Comparison of ENCODE assay signal across 16 cellular contexts in the genomic region with DNA sequence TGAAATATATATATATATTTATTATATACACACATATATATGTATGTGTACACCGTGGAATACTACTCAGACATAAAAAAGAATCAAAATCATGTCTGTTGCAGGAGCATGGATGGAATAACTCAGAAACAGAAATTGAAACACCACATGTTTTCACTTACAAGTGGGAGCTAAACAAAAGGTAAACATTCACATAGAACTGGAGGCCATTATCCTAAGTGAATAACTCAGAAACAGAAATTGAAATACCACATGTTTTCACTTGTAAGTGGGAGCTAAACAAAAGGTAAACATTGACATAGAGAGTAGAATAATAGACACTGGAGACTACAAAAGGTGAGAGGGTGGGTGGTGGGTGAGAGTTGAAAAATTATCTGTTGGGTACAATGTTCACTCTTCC.
DNase-seq lines count a peak whose midpoint lies in the region; ATAC-seq and TF ChIP-seq lines count a peak whose summit lies in the region.
"Had no signal": no experiment of that assay in that cellular context is flagged by ENCODE, and none has a peak within 500 bp of the region (broad histone marks: within the 10 kb centered on the region; RNA-seq: fewer than 3 reads in every experiment).

No MANE protein-coding gene starts in this region.

- H3K27ac ChIP-seq in right lobe of liver: no peak overlapping the region

- TF ChIP-seq CTCF in right lobe of liver (IDR thresholded peaks at IDR 0.05): no peak

- no peak overlapping the region for H3K4me3 ChIP-seq in right lobe of liver
- H3K4me3 ChIP-seq: GM12878, K562 had no signal

- no peaks in the 10 kb centered on the region for H3K9me3 ChIP-seq in right lobe of liver

- no peak for TF ChIP-seq POLR2A in right lobe of liver (IDR thresholded peaks at IDR 0.05)

- no peaks in the 10 kb centered on the region for H3K4me1 ChIP-seq in right lobe of liver

- ATAC-seq in GM19043 (IDR thresholded peaks at IDR 0.05; ENCODE audit: low read depth, unreplicated experiment) (peak; percentile 48), HG02588 (IDR thresholded peaks at IDR 0.05; ENCODE audit: unreplicated experiment) (peak; percentile 62), HG03342 (IDR thresholded peaks at IDR 0.05; ENCODE audit: unreplicated experiment) (peak; percentile 76), right lobe of liver (no peak)
- ATAC-seq: GM12878, K562 had no signal

- intact Hi-C loops in right lobe of liver (cut with DNase I): no loop called here

- H3K36me3 ChIP-seq in right lobe of liver: no peaks in the 10 kb centered on the region

- 88% methylated on average over 1 of the region's 1 CpG for WGBS in right lobe of liver (ENCODE audit: insufficient coverage, low coverage, low lambda C conversion rate, missing lambda C conversion rate)

- peak; percentile 33 for DNase-seq in NCI-H774 (lab: John Stamatoyannopoulos, UW)
- no peak for DNase-seq in NCI-H1436 treated with DMSO at 0.1 percent for 48 hours (lab: John Stamatoyannopoulos, UW)
- no peak for DNase-seq in right lobe of liver
- DNase-seq in iPS-NIHi7 (ENCODE audit: extremely low spot score): no peak
- DNase-seq: C1 segment of cervical spinal cord; Calu3; CD4-positive, alpha-beta T cell; DMS79; GOT3; H9; Karpas-422 had no signal

- no peaks in the 10 kb centered on the region for H3K27me3 ChIP-seq in right lobe of liver

Comparison
In these comparisons a context has a peak if more than half of its experiments do, and no peak if none do; other contexts are left out.
1. ATAC-seq: peak in GM19043 (single experiment), HG02588 (single experiment) and HG03342 (single experiment); none in right lobe of liver (0 of 4).